Comparison of ENCODE assay signal across 1 cellular context in genomic region chr19:48175578-48175977, GRCh38.
TF ChIP-seq lines count a peak whose summit lies in the region.

No MANE protein-coding gene starts in this region.

TF ChIP-seq in WTC11, 78 proteins besides CTCF, POLR2A, EP300 and RAD21 (continued from another document):
- TF ChIP-seq ZSCAN18 (CRISPR knock-in tag; IDR thresholded peaks at IDR 0.05) (no peak), GTF2I (CRISPR knock-in tag; conservative IDR thresholded peaks at IDR 0.05) (no peak), NFATC4 (CRISPR knock-in tag; IDR thresholded peaks at IDR 0.05) (no peak), TEAD4 (CRISPR knock-in tag; IDR thresholded peaks at IDR 0.05) (no peak)
